In genomic region chr4:76787898-76788297, GRCh38 we compare ENCODE assay signal across 23 cellular contexts.
"Had no signal": no experiment of that assay in that cellular context is flagged by ENCODE, and none has a peak within 500 bp of the region (broad histone marks: within the 10 kb centered on the region; RNA-seq: fewer than 3 reads in every experiment).

No MANE protein-coding gene starts in this region.

- ATAC-seq: gastroesophageal sphincter; naive thymus-derived CD4-positive, alpha-beta T cell; stimulated activated naive B cell treated with anti-CD40 and anti-IgM and Interleukin-4, amounts not matched to agents 10 μg/mL and 1 μg/mL and 100 μg/mL, for 72 hours; T-helper 17 cell had no signal

- H3K9me3 Mint-ChIP-seq: activated naive CD4-positive, alpha-beta T cell treated with anti-CD3 and anti-CD28 coated beads for 36 hours; activated T-cell treated with anti-CD3 and anti-CD28 coated beads, Interleukin-2, amount 50 U/mL, for 24 hours; memory B cell; type B pancreatic cell had no signal

- H2AFZ ChIP-seq: neural progenitor cell had no signal

- H3K9me3 ChIP-seq: esophagus squamous epithelium, gastroesophageal sphincter, sigmoid colon, thoracic aorta had no signal

- H3K27ac Mint-ChIP-seq: activated CD4-positive, alpha-beta T cell treated with anti-CD3 and anti-CD28 coated beads, Interleukin-2, amount 10 ng/mL, durations not matched to agents 7 days and 5 days; activated naive CD4-positive, alpha-beta T cell treated with anti-CD3 and anti-CD28 coated beads for 36 hours; activated T-cell treated with anti-CD3 and anti-CD28 coated beads, Interleukin-2, amount 50 U/mL, for 24 hours; memory B cell; naive thymus-derived CD4-positive, alpha-beta T cell; neural progenitor cell; progenitor cell of endocrine pancreas; stimulated activated naive B cell treated with anti-CD40 and anti-IgM and Interleukin-4, amounts not matched to agents 10 μg/mL and 1 μg/mL and 100 μg/mL, for 72 hours; T-helper 17 cell; type B pancreatic cell had no signal

- H3K4me2 ChIP-seq: neural progenitor cell, smooth muscle cell had no signal

- H3K4me1 ChIP-seq: esophagus squamous epithelium, gastroesophageal sphincter, neural progenitor cell had no signal

- H3K36me3 Mint-ChIP-seq: memory B cell, type B pancreatic cell had no signal

- DNase-seq: activated CD4-positive, alpha-beta T cell treated with anti-CD3 and anti-CD28 coated beads, Interleukin-2, amount 10 ng/mL, durations not matched to agents 7 days and 5 days; activated effector memory CD4-positive, alpha-beta T cell treated with Interleukin-2 at 50 U/mL for 16 hours; activated naive CD4-positive, alpha-beta T cell treated with anti-CD3 and anti-CD28 coated beads for 36 hours; activated T-cell treated with anti-CD3 and anti-CD28 coated beads, Interleukin-2, amount 50 U/mL, for 24 hours; cerebellar nuclear complex; esophagus squamous epithelium; head of caudate nucleus; hypothalamus; naive thymus-derived CD4-positive, alpha-beta T cell; retina; sigmoid colon; stimulated activated CD4-positive, alpha-beta T cell treated with anti-CD3 and anti-CD28 coated beads, Interleukin-15, amount 100 ng/mL, for 24 hours; stimulated activated naive B cell treated with anti-CD40 and anti-IgM and Interleukin-4, amounts not matched to agents 10 μg/mL and 1 μg/mL and 100 μg/mL, for 72 hours; SW 1271; T-helper 17 cell had no signal

- H3K4me3 ChIP-seq: coronary artery, esophagus squamous epithelium, gastroesophageal sphincter, neural progenitor cell, sigmoid colon, smooth muscle cell, thoracic aorta had no signal

- H3K9ac ChIP-seq: neural progenitor cell had no signal

- H3K36me3 ChIP-seq: esophagus squamous epithelium, gastroesophageal sphincter, neural progenitor cell, sigmoid colon, thoracic aorta had no signal

- H3K27ac ChIP-seq: coronary artery, esophagus squamous epithelium, gastroesophageal sphincter, neural progenitor cell, sigmoid colon, thoracic aorta had no signal

- H3K4me1 Mint-ChIP-seq: activated CD4-positive, alpha-beta T cell treated with anti-CD3 and anti-CD28 coated beads, Interleukin-2, amount 10 ng/mL, durations not matched to agents 7 days and 5 days; memory B cell; naive thymus-derived CD4-positive, alpha-beta T cell; neural progenitor cell; stimulated activated naive B cell treated with anti-CD40 and anti-IgM and Interleukin-4, amounts not matched to agents 10 μg/mL and 1 μg/mL and 100 μg/mL, for 72 hours; T-helper 17 cell had no signal

- H3K27me3 Mint-ChIP-seq: activated CD4-positive, alpha-beta T cell treated with anti-CD3 and anti-CD28 coated beads, Interleukin-2, amount 10 ng/mL, durations not matched to agents 7 days and 5 days; progenitor cell of endocrine pancreas; type B pancreatic cell had no signal

- H3K4me3 Mint-ChIP-seq: activated CD4-positive, alpha-beta T cell treated with anti-CD3 and anti-CD28 coated beads, Interleukin-2, amount 10 ng/mL, durations not matched to agents 7 days and 5 days; activated naive CD4-positive, alpha-beta T cell treated with anti-CD3 and anti-CD28 coated beads for 36 hours; activated T-cell treated with anti-CD3 and anti-CD28 coated beads, Interleukin-2, amount 50 U/mL, for 24 hours; memory B cell; naive thymus-derived CD4-positive, alpha-beta T cell; neural progenitor cell; stimulated activated naive B cell treated with anti-CD40 and anti-IgM and Interleukin-4, amounts not matched to agents 10 μg/mL and 1 μg/mL and 100 μg/mL, for 72 hours; T-helper 17 cell; type B pancreatic cell had no signal

- H3K27me3 ChIP-seq: esophagus squamous epithelium, gastroesophageal sphincter, neural progenitor cell, sigmoid colon had no signal
